13 cellular contexts compared by ENCODE assay signal in genomic region chr11:64659417-64660144, GRCh38.
DNase-seq lines count a peak whose midpoint lies in the region; ATAC-seq and TF ChIP-seq lines count a peak whose summit lies in the region.
"Had no signal": no experiment of that assay in that cellular context is flagged by ENCODE, and none has a peak within 500 bp of the region (broad histone marks: within the 10 kb centered on the region; RNA-seq: fewer than 3 reads in every experiment).

No MANE protein-coding gene starts in this region.

- no peak overlapping the region for H3K27ac ChIP-seq in HEK293 (ENCODE audit: extremely low read depth, low read depth, low read length)

- H3K4me3 Mint-ChIP-seq in stimulated activated effector memory CD8-positive, alpha-beta T cell treated with anti-CD3 and anti-CD28 coated beads, Interleukin-12 subunit alpha, Interleukin-12 subunit beta, amount 100 ng/mL, for 72 hours = no peak overlapping the region
- H3K4me3 Mint-ChIP-seq: activated B cell treated with CpG ODN at 0.5 μM for 24 hours; activated naive CD4-positive, alpha-beta T cell treated with anti-CD3 and anti-CD28 coated beads, Interleukin-2, amount 50 U/mL, for 24 hours; stimulated activated memory B cell treated with anti-CD40 and anti-IgM and Interleukin-4, amounts not matched to agents 10 μg/mL and 1 μg/mL and 100 μg/mL, for 72 hours had no signal

- H3K4me3 ChIP-seq in HEK293 (ENCODE audit: low read depth, low read length) = no peak overlapping the region
- no peak overlapping the region for H3K4me3 ChIP-seq in fibroblast of villous mesenchyme (ENCODE audit: low read depth, low read length)

- DNase-seq in SW 1271 (lab: John Stamatoyannopoulos, UW) (peak; percentile 34 to 41), fibroblast of villous mesenchyme (ENCODE audit: low read depth) (peak; percentile 78)
- no peak for DNase-seq in stimulated activated effector memory CD8-positive, alpha-beta T cell treated with anti-CD3 and anti-CD28 coated beads, Interleukin-12 subunit alpha, Interleukin-12 subunit beta, amount 100 ng/mL, for 72 hours (ENCODE audit: low spot score in 2 of 2)
- DNase-seq in stimulated activated CD4-positive, alpha-beta T cell treated with anti-CD3 and anti-CD28 coated beads, Interleukin-2, amount 100 ng/mL, for 48 hours = no peak
- DNase-seq: activated B cell treated with CpG ODN at 0.5 μM for 24 hours, H7, NCI-H82 had no signal

- CTCF ChIA-PET in HEK293 (lab: Yijun Ruan, JAX) = interaction anchor here (0.6 to 2.5 kb wide), 13 partner anchors 9 to 478 kb away, joined by 3 to 19 read pairs (median 4); no protein-coding TSS in a partner anchor

- no peaks in the 10 kb centered on the region for H3K4me1 ChIP-seq in HEK293 (ENCODE audit: control insufficient read depth, insufficient read depth, low read length)

- no peaks in the 10 kb centered on the region for H3K36me3 Mint-ChIP-seq in stimulated activated effector memory CD8-positive, alpha-beta T cell treated with anti-CD3 and anti-CD28 coated beads, Interleukin-12 subunit alpha, Interleukin-12 subunit beta, amount 100 ng/mL, for 72 hours
- H3K36me3 Mint-ChIP-seq: activated naive CD4-positive, alpha-beta T cell treated with anti-CD3 and anti-CD28 coated beads, Interleukin-2, amount 50 U/mL, for 24 hours; stimulated activated memory B cell treated with anti-CD40 and anti-IgM and Interleukin-4, amounts not matched to agents 10 μg/mL and 1 μg/mL and 100 μg/mL, for 72 hours had no signal

- ATAC-seq in stimulated activated effector memory CD8-positive, alpha-beta T cell treated with anti-CD3 and anti-CD28 coated beads, Interleukin-12 subunit alpha, Interleukin-12 subunit beta, amount 100 ng/mL, for 72 hours = peak; percentile 59
- ATAC-seq in HG03135 (IDR thresholded peaks at IDR 0.05; ENCODE audit: unreplicated experiment) (no peak), GM19467 (IDR thresholded peaks at IDR 0.05; ENCODE audit: unreplicated experiment) (no peak)
- ATAC-seq: stimulated activated memory B cell treated with anti-CD40 and anti-IgM and Interleukin-4, amounts not matched to agents 10 μg/mL and 1 μg/mL and 100 μg/mL, for 72 hours had no signal

- TF ChIP-seq CTCF in HEK293 (tag by site-specific recombination; IDR thresholded peaks at IDR 0.05) = no peak
- TF ChIP-seq CTCF in fibroblast of villous mesenchyme (IDR thresholded peaks at IDR 0.05; ENCODE audit: insufficient read depth, low read depth, low read length) = no peak

- no peaks in the 10 kb centered on the region for H3K36me3 ChIP-seq in HEK293 (ENCODE audit: control insufficient read depth in 2 of 2, insufficient read depth in 1 of 2, low read length in 2 of 2)

- H3K4me1 Mint-ChIP-seq in stimulated activated effector memory CD8-positive, alpha-beta T cell treated with anti-CD3 and anti-CD28 coated beads, Interleukin-12 subunit alpha, Interleukin-12 subunit beta, amount 100 ng/mL, for 72 hours = peaks cover 6% of the 10 kb centered on the region
- H3K4me1 Mint-ChIP-seq: activated naive CD4-positive, alpha-beta T cell treated with anti-CD3 and anti-CD28 coated beads, Interleukin-2, amount 50 U/mL, for 24 hours had no signal

- POLR2A ChIA-PET in HEK293 (lab: Yijun Ruan, JAX) = interaction anchor here (0.9 kb wide), 1 partner anchor 475 kb away, joined by 6 read pairs; no protein-coding TSS in a partner anchor

- H3K9me3 ChIP-seq in HEK293 (ENCODE audit: control insufficient read depth, insufficient read depth, low read depth, low read length) = no peaks in the 10 kb centered on the region

- H3K27ac Mint-ChIP-seq in stimulated activated effector memory CD8-positive, alpha-beta T cell treated with anti-CD3 and anti-CD28 coated beads, Interleukin-12 subunit alpha, Interleukin-12 subunit beta, amount 100 ng/mL, for 72 hours = no peak overlapping the region
- H3K27ac Mint-ChIP-seq: activated B cell treated with CpG ODN at 0.5 μM for 24 hours; activated naive CD4-positive, alpha-beta T cell treated with anti-CD3 and anti-CD28 coated beads, Interleukin-2, amount 50 U/mL, for 24 hours; progenitor cell of endocrine pancreas; stimulated activated memory B cell treated with anti-CD40 and anti-IgM and Interleukin-4, amounts not matched to agents 10 μg/mL and 1 μg/mL and 100 μg/mL, for 72 hours had no signal

- no peaks in the 10 kb centered on the region for H3K9me3 Mint-ChIP-seq in stimulated activated effector memory CD8-positive, alpha-beta T cell treated with anti-CD3 and anti-CD28 coated beads, Interleukin-12 subunit alpha, Interleukin-12 subunit beta, amount 100 ng/mL, for 72 hours
- H3K9me3 Mint-ChIP-seq: activated B cell treated with CpG ODN at 0.5 μM for 24 hours; activated naive CD4-positive, alpha-beta T cell treated with anti-CD3 and anti-CD28 coated beads, Interleukin-2, amount 50 U/mL, for 24 hours had no signal

TF ChIP-seq in HEK293, 187 proteins besides CTCF, POLR2A, EP300 and RAD21:
- no peak for TF ChIP-seq ZNF292 (tag by site-specific recombination; IDR thresholded peaks at IDR 0.05; ENCODE audit: borderline replicate concordance, low read depth)
- 0 out of 2 replicates have a peak, but pooled peaks have one; percentile 16 for TF ChIP-seq ZIC2 (tag by site-specific recombination; IDR thresholded peaks at IDR 0.05)
- TF ChIP-seq OSR2 (tag by site-specific recombination; IDR thresholded peaks at IDR 0.05) = no peak
TF ChIP-seq in HEK293: peak in this region for 1.

Comparison
In these comparisons a context has a peak if more than half of its experiments do, and no peak if none do; other contexts are left out.
1. DNase-seq: peak in SW 1271 (2 of 2) and fibroblast of villous mesenchyme (single experiment); none in stimulated activated effector memory CD8-positive, alpha-beta T cell treated with anti-CD3 and anti-CD28 coated beads, Interleukin-12 subunit alpha, Interleukin-12 subunit beta, amount 100 ng/mL, for 72 hours (0 of 2) and stimulated activated CD4-positive, alpha-beta T cell treated with anti-CD3 and anti-CD28 coated beads, Interleukin-2, amount 100 ng/mL, for 48 hours (0 of 2).